In the genomic region with DNA sequence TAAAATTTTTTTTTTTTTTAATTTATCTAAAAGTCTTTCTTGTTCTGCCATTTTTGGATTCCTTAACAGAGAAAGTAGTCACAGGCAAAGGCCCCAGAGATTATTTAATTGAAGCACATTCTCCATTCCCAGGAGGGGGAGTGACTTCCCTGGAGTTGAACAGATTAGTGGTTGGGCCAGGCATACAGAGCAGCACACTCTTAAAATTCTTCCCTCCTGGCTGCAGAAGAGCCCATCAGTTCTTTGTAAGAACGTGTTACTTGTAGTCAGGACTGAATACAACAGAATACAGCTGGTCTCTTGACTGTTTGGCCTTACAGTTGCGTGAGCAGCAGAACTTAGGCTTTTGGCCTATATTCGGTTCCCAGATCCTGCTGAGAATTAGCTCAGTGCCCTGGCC, we compare ENCODE assay signal across 8 cellular contexts. TPM values are rescaled to one million over a fixed set of nuclear protein-coding genes. Genes with fewer than 3 reads are reported as not detected.
DNase-seq lines count a peak whose midpoint lies in the region; ATAC-seq, FAIRE-seq and TF ChIP-seq lines count a peak whose summit lies in the region.

No MANE protein-coding gene starts in this region.

- H3K9me3 ChIP-seq in CD4-positive, alpha-beta T cell (ENCODE audit: control insufficient read depth, low read length) = no peaks in the 10 kb centered on the region
- H3K9me3 ChIP-seq in duodenal mucosa (ENCODE audit: control insufficient read depth in 1 of 2, low read length in 2 of 2) = no peaks in the 10 kb centered on the region

- H3K36me3 ChIP-seq in duodenal mucosa (ENCODE audit: control insufficient read depth in 1 of 2, insufficient read depth in 2 of 2, low read length in 2 of 2) = peaks cover 0 to 13% of the 10 kb centered on the region in 2 donors

- H3K27ac Mint-ChIP-seq in CD4-positive, alpha-beta T cell = peak overlapping the region; percentile 97
- H3K27ac Mint-ChIP-seq in nephron progenitor cell = peak overlapping the region; percentile 75

- no peaks in the 10 kb centered on the region for H3K27me3 Mint-ChIP-seq in CD4-positive, alpha-beta T cell
- no peaks in the 10 kb centered on the region for H3K27me3 Mint-ChIP-seq in nephron progenitor cell (ENCODE audit: low read depth, poor library complexity)

- CTCF ChIA-PET in CD4-positive, alpha-beta T cell (lab: Charles Lee) = interaction anchor here (1.8 kb wide), 1 partner anchor 45 kb away, joined by 4 read pairs; no protein-coding TSS in a partner anchor

- peaks cover 73% of the 10 kb centered on the region for H3K4me1 Mint-ChIP-seq in CD4-positive, alpha-beta T cell (ENCODE audit: low read depth)
- peaks cover 74% of the 10 kb centered on the region for H3K4me1 Mint-ChIP-seq in nephron progenitor cell

- H3K27ac ChIP-seq in CD4-positive, alpha-beta T cell (ENCODE audit: low read depth, low read length) = no peak overlapping the region
- no peak overlapping the region for H3K27ac ChIP-seq in duodenal mucosa (ENCODE audit: low read depth, low read length)

- peak overlapping the region; percentile 98 for H3K4me3 Mint-ChIP-seq in CD4-positive, alpha-beta T cell
- peak overlapping the region; percentile 95 for H3K4me3 Mint-ChIP-seq in nephron progenitor cell

- peaks cover 53% of the 10 kb centered on the region for H3K36me3 Mint-ChIP-seq in CD4-positive, alpha-beta T cell (ENCODE audit: low read depth)
- H3K36me3 Mint-ChIP-seq in nephron progenitor cell (ENCODE audit: low read depth) = peaks cover 36% of the 10 kb centered on the region

- POLR2A ChIA-PET in CD4-positive, alpha-beta T cell (lab: Charles Lee) = interaction anchor here (1.1 to 3.1 kb wide), 4 partner anchors 11 to 1192 kb away, joined by 3 to 17 read pairs (median 7); partner anchors contain the start of gene MAPK7

- peak overlapping the region; percentile 66 to 96 for H3K4me3 ChIP-seq in duodenal mucosa (ENCODE audit: low read depth in 1 of 2, low read length in 2 of 2)

- no peaks in the 10 kb centered on the region for H3K9me3 Mint-ChIP-seq in CD4-positive, alpha-beta T cell
- no peaks in the 10 kb centered on the region for H3K9me3 Mint-ChIP-seq in nephron progenitor cell

- peak overlapping the region; percentile 59 to 90 for H3K9ac ChIP-seq in duodenal mucosa (ENCODE audit: low read depth in 1 of 2, low read length in 2 of 2)

- H3K4me1 ChIP-seq in duodenal mucosa (ENCODE audit: control insufficient read depth in 1 of 2, insufficient read depth in 2 of 2, low read length in 2 of 2) = peaks cover 53 to 65% of the 10 kb centered on the region in 2 donors

- intact Hi-C loops in CD4-positive, alpha-beta T cell (cut with DNase I, micrococcal nuclease) = loop anchor here (2.0 to 10.0 kb wide), 2 partner anchors 71 to 901 kb away; partner anchors contain the start of gene COPS3 (in 1 of the 2)

- no peak for TF ChIP-seq CTCF in CD4-positive, alpha-beta T cell (IDR thresholded peaks at IDR 0.05)
- TF ChIP-seq CTCF in nephron progenitor cell (IDR thresholded peaks at IDR 0.05) = no peak

- H3K27me3 ChIP-seq in CD4-positive, alpha-beta T cell (ENCODE audit: control insufficient read depth, insufficient read depth, low read length) = no peaks in the 10 kb centered on the region
- no peaks in the 10 kb centered on the region for H3K27me3 ChIP-seq in duodenal mucosa (ENCODE audit: control insufficient read depth in 1 of 2, insufficient read depth in 2 of 2, low read length in 2 of 2)

- no peak for ATAC-seq in CD4-positive, alpha-beta T cell (ENCODE audit: poor library complexity)
- ATAC-seq in HG03045 (IDR thresholded peaks at IDR 0.05; ENCODE audit: unreplicated experiment) (no peak), HG03378 (IDR thresholded peaks at IDR 0.05; ENCODE audit: unreplicated experiment) (no peak)

- FAIRE-seq in RCC 7860 (lab: Jason Lieb, UNC) = no peak

- no peak for DNase-seq in CD4-positive, alpha-beta T cell
- DNase-seq in NCI-H82 treated with DMSO at 0.1 percent for 48 hours (lab: John Stamatoyannopoulos, UW; ENCODE audit: unreplicated experiment) (peak; percentile 30), nephron progenitor cell (no peak), NCI-H2171 (lab: John Stamatoyannopoulos, UW) (no peak), RCC 7860 (ENCODE audit: low spot score) (no peak)

RNA-seq across cellular contexts. Expression of gene ALKBH5, which starts 1.8 kb away (rescaled TPM):
- total RNA-seq in CD4-positive, alpha-beta T cell = 100 to 1,000 TPM; 117 to 119 TPM

RNA-seq across cellular contexts. Expression of gene LLGL1, which starts 40.0 kb away (rescaled TPM):
- 10 to 100 TPM; 10.8 to 11.6 TPM for total RNA-seq in CD4-positive, alpha-beta T cell
